ENCODE assay signal across 17 cellular contexts in genomic region chr6:122454673-122455072, GRCh38.
"Had no signal": no experiment of that assay in that cellular context is flagged by ENCODE, and none has a peak within 500 bp of the region (broad histone marks: within the 10 kb centered on the region; RNA-seq: fewer than 3 reads in every experiment).

No MANE protein-coding gene starts in this region.

- H3K27ac ChIP-seq: colonic mucosa, right atrium auricular region, SJSA1, suprapubic skin had no signal

- H3K27me3 ChIP-seq: colonic mucosa, right atrium auricular region, SJSA1, suprapubic skin had no signal

- ATAC-seq: left ventricle myocardium superior had no signal

- H3K9me3 ChIP-seq: colonic mucosa, right atrium auricular region, SJSA1, suprapubic skin had no signal

- DNase-seq: activated B cell treated with CpG ODN at 0.5 μM for 24 hours; activated CD4-positive, alpha-beta T cell treated with anti-CD3 and anti-CD28 coated beads, Interleukin-2, amount 10 ng/mL, durations not matched to agents 24 days and 14 days; caudate nucleus; colonic mucosa; foreskin fibroblast; kidney glomerular epithelial cell; left ventricle myocardium superior; mesendoderm; stimulated activated CD4-positive, alpha-beta T cell treated with anti-CD3 and anti-CD28 coated beads, Interleukin-4, amount 100 ng/mL, for 4 hours; stimulated activated CD8-positive, alpha-beta memory T cell treated with anti-CD3 and anti-CD28 coated beads, Interleukin-4, amount 100 ng/mL, for 48 hours; trophoblast cell had no signal

- H3K4me3 ChIP-seq: colonic mucosa, right atrium auricular region, SJSA1, suprapubic skin had no signal

- H3K27me3 Mint-ChIP-seq: activated B cell treated with CpG ODN at 0.5 μM for 24 hours; activated CD4-positive, alpha-beta T cell treated with anti-CD3 and anti-CD28 coated beads, Interleukin-2, amount 10 ng/mL, durations not matched to agents 24 days and 14 days; progenitor cell of endocrine pancreas; stimulated activated naive CD8-positive, alpha-beta T cell treated with anti-CD3 and anti-CD28 coated beads, Interleukin-15, Interleukin-2, amounts not matched to agents 100 ng/mL and 50 ng/mL, for 24 hours had no signal

- H3K9me3 Mint-ChIP-seq: activated B cell treated with CpG ODN at 0.5 μM for 24 hours; activated CD4-positive, alpha-beta T cell treated with anti-CD3 and anti-CD28 coated beads, Interleukin-2, amount 10 ng/mL, durations not matched to agents 24 days and 14 days; stimulated activated naive CD8-positive, alpha-beta T cell treated with anti-CD3 and anti-CD28 coated beads, Interleukin-15, Interleukin-2, amounts not matched to agents 100 ng/mL and 50 ng/mL, for 24 hours had no signal

- H3K36me3 ChIP-seq: colonic mucosa had no signal

- H3K27ac Mint-ChIP-seq: activated B cell treated with CpG ODN at 0.5 μM for 24 hours; activated CD4-positive, alpha-beta T cell treated with anti-CD3 and anti-CD28 coated beads, Interleukin-2, amount 10 ng/mL, durations not matched to agents 24 days and 14 days; progenitor cell of endocrine pancreas; stimulated activated naive CD8-positive, alpha-beta T cell treated with anti-CD3 and anti-CD28 coated beads, Interleukin-15, Interleukin-2, amounts not matched to agents 100 ng/mL and 50 ng/mL, for 24 hours had no signal

- FAIRE-seq: endothelial cell of umbilical vein had no signal

- H3K4me3 Mint-ChIP-seq: activated B cell treated with CpG ODN at 0.5 μM for 24 hours; activated CD4-positive, alpha-beta T cell treated with anti-CD3 and anti-CD28 coated beads, Interleukin-2, amount 10 ng/mL, durations not matched to agents 24 days and 14 days; stimulated activated naive CD8-positive, alpha-beta T cell treated with anti-CD3 and anti-CD28 coated beads, Interleukin-15, Interleukin-2, amounts not matched to agents 100 ng/mL and 50 ng/mL, for 24 hours had no signal
